Comparison of ENCODE assay signal across 26 cellular contexts in genomic region chr14:83960832-83961512, GRCh38.
"Had no signal": no experiment of that assay in that cellular context is flagged by ENCODE, and none has a peak within 500 bp of the region (broad histone marks: within the 10 kb centered on the region; RNA-seq: fewer than 3 reads in every experiment).

No MANE protein-coding gene starts in this region.

- H3K27me3 Mint-ChIP-seq: activated naive CD8-positive, alpha-beta T cell; central memory CD8-positive, alpha-beta T cell; naive thymus-derived CD8-positive, alpha-beta T cell; progenitor cell of endocrine pancreas; stimulated activated naive B cell treated with anti-CD40 and anti-IgM and Interleukin-4, amounts not matched to agents 10 μg/mL and 1 μg/mL and 100 μg/mL, for 72 hours; type B pancreatic cell had no signal

- H3K27ac Mint-ChIP-seq: activated naive CD8-positive, alpha-beta T cell; activated T-helper 2 cell treated with anti-CD3 and anti-CD28 coated beads, Interferon-gamma antibody, Interleukin-2, Interleukin-4, amounts not matched to agents 10 μg/mL and 5 μg/mL and 100 μg/mL, durations not matched to agents 14 hours and 24 hours and 36 hours; naive thymus-derived CD8-positive, alpha-beta T cell; progenitor cell of endocrine pancreas; stimulated activated naive B cell treated with anti-CD40 and anti-IgM and Interleukin-4, amounts not matched to agents 10 μg/mL and 1 μg/mL and 100 μg/mL, for 72 hours; T-helper 1 cell treated with Interleukin-12 subunit alpha and Interleukin-12 subunit beta and Interleukin-4 antibody, amounts not matched to agents 30 μg/mL and 1 μg/mL, for 36 hours; type B pancreatic cell had no signal

- H3K27me3 ChIP-seq: breast epithelium, heart left ventricle, sigmoid colon, testis had no signal

- H3K4me3 ChIP-seq: breast epithelium, coronary artery, heart left ventricle, lower lobe of right lung, sigmoid colon, testis had no signal

- H3K4me1 ChIP-seq: breast epithelium, heart left ventricle, lower lobe of right lung, sigmoid colon, testis had no signal

- H3K36me3 ChIP-seq: breast epithelium, heart left ventricle, lower lobe of right lung, sigmoid colon had no signal

- H3K4me1 Mint-ChIP-seq: central memory CD8-positive, alpha-beta T cell; naive thymus-derived CD8-positive, alpha-beta T cell; stimulated activated naive B cell treated with anti-CD40 and anti-IgM and Interleukin-4, amounts not matched to agents 10 μg/mL and 1 μg/mL and 100 μg/mL, for 72 hours had no signal

- H3K4me3 Mint-ChIP-seq: activated naive CD8-positive, alpha-beta T cell; activated T-cell treated with anti-CD3 and anti-CD28 coated beads, Interleukin-2, amount 50 U/mL, for 4 hours; central memory CD8-positive, alpha-beta T cell; naive thymus-derived CD8-positive, alpha-beta T cell; stimulated activated naive B cell treated with anti-CD40 and anti-IgM and Interleukin-4, amounts not matched to agents 10 μg/mL and 1 μg/mL and 100 μg/mL, for 72 hours; T-helper 1 cell treated with Interleukin-12 subunit alpha and Interleukin-12 subunit beta and Interleukin-4 antibody, amounts not matched to agents 30 μg/mL and 1 μg/mL, for 36 hours; type B pancreatic cell had no signal

- DNase-seq: activated CD4-positive, alpha-beta T cell treated with anti-CD3 and anti-CD28 coated beads for 4 hours; activated CD4-positive, alpha-beta T cell treated with anti-CD3 and anti-CD28 coated beads, Interleukin-2, amount 50 U/mL, for 48 hours; activated CD4-positive, CD25-positive, alpha-beta regulatory T cell; activated CD8-positive, alpha-beta memory T cell treated with anti-CD3 and anti-CD28 coated beads, Interleukin-2, amount 50 U/mL, for 48 hours; activated naive CD4-positive, alpha-beta T cell; activated T-cell treated with anti-CD3 and anti-CD28 coated beads, Interleukin-2, amount 50 U/mL, for 4 hours; heart left ventricle; kidney; lower lobe of right lung; naive thymus-derived CD8-positive, alpha-beta T cell; retina; sigmoid colon; stimulated activated CD4-positive, alpha-beta T cell treated with anti-CD3 and anti-CD28 coated beads, Interleukin-2, amount 100 ng/mL, for 48 hours; stimulated activated CD8-positive, alpha-beta memory T cell treated with anti-CD3 and anti-CD28 coated beads, Interleukin-4, amount 100 ng/mL, for 48 hours; stimulated activated naive B cell treated with anti-CD40 and anti-IgM and Interleukin-4, amounts not matched to agents 10 μg/mL and 1 μg/mL and 100 μg/mL, for 72 hours; T1000; testis had no signal

- H3K36me3 Mint-ChIP-seq: activated naive CD8-positive, alpha-beta T cell; naive thymus-derived CD8-positive, alpha-beta T cell; stimulated activated naive B cell treated with anti-CD40 and anti-IgM and Interleukin-4, amounts not matched to agents 10 μg/mL and 1 μg/mL and 100 μg/mL, for 72 hours had no signal

- H3K27ac ChIP-seq: breast epithelium, coronary artery, heart left ventricle, lower lobe of right lung, sigmoid colon, testis had no signal

- ATAC-seq: activated T-cell treated with anti-CD3 and anti-CD28 coated beads, Interleukin-2, amount 50 U/mL, for 4 hours; heart left ventricle; left lobe of liver; lower lobe of right lung; naive thymus-derived CD8-positive, alpha-beta T cell; stimulated activated naive B cell treated with anti-CD40 and anti-IgM and Interleukin-4, amounts not matched to agents 10 μg/mL and 1 μg/mL and 100 μg/mL, for 72 hours had no signal

- H3K9me3 ChIP-seq: breast epithelium, heart left ventricle, lower lobe of right lung, sigmoid colon, testis had no signal
